8 cellular contexts compared by ENCODE assay signal in the genomic region with DNA sequence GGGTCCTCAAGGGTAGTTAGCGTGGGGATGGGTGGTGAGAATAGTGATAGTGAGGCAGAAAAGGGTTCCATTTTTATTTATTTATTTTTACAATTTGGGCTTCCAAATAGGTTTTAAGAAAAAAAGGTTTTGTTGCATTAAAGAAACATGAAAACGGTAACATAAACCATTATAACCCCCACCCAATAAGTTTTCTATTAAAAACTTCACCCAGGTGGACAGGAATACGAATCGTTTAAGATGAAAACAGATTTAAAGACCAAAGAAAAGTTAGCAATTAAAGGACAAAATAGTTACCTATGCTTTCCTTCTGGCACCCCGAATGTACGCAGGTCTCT.
DNase-seq lines count a peak whose midpoint lies in the region; ATAC-seq and TF ChIP-seq lines count a peak whose summit lies in the region.

No MANE protein-coding gene starts in this region.

- ATAC-seq in right cardiac atrium, result no peak
- ATAC-seq in HG03135 (IDR thresholded peaks at IDR 0.05; ENCODE audit: unreplicated experiment), result no peak

- TF ChIP-seq CTCF in GM12875 (IDR thresholded peaks at IDR 0.05; ENCODE audit: borderline replicate concordance, insufficient read depth, low read depth, low read length) (no peak), VCaP (conservative IDR thresholded peaks at IDR 0.05) (no peak)

- H3K4me3 ChIP-seq in GM12875 (ENCODE audit: low read depth, low read length) (peak overlapping the region; percentile 65), right cardiac atrium (ENCODE audit: low read length) (peak overlapping the region; percentile 88), skeletal muscle cell (ENCODE audit: low read depth, low read length) (peak overlapping the region; percentile 89)

- H3K27me3 ChIP-seq in right cardiac atrium (ENCODE audit: control insufficient read depth, insufficient read depth), result no peaks in the 10 kb centered on the region

- intact Hi-C loops in right cardiac atrium (cut with DNase I), result loop anchor here in 1 of 4 donors (10.0 kb wide), 2 partner anchors 81 to 129 kb away; a partner anchor contains a TSS

- no peak for DNase-seq in right cardiac atrium
- no peak for DNase-seq in skeletal muscle cell (ENCODE audit: low read depth)
- no peak for DNase-seq in NCI-H510A treated with DMSO at 0.1 percent for 48 hours (lab: John Stamatoyannopoulos, UW)
- no peak for DNase-seq in EL
- DNase-seq in OCI-M2 (lab: John Stamatoyannopoulos, UW; ENCODE audit: unreplicated experiment), result no peak

- H3K4me1 ChIP-seq in right cardiac atrium (ENCODE audit: control insufficient read depth, insufficient read depth, low read length), result no peaks in the 10 kb centered on the region

- H3K9me3 ChIP-seq in right cardiac atrium (ENCODE audit: control insufficient read depth, low read length), result no peaks in the 10 kb centered on the region

- peak overlapping the region; percentile 77 for H3K27ac ChIP-seq in VCaP
- H3K27ac ChIP-seq in right cardiac atrium (ENCODE audit: low read length), result no peak overlapping the region

- 13% methylated on average over 6 of the region's 6 CpGs for WGBS in right cardiac atrium
